22 cellular contexts compared by ENCODE assay signal in genomic region chr22:40388231-40388630, GRCh38. TPM values are rescaled to one million over a fixed set of nuclear protein-coding genes. Genes with fewer than 3 reads are reported as not detected.
DNase-seq lines count a peak whose midpoint lies in the region; ATAC-seq, FAIRE-seq and TF ChIP-seq lines count a peak whose summit lies in the region.
"Had no signal": no experiment of that assay in that cellular context is flagged by ENCODE, and none has a peak within 500 bp of the region (broad histone marks: within the 10 kb centered on the region; RNA-seq: fewer than 3 reads in every experiment).

No MANE protein-coding gene starts in this region.

- H3K27me3 ChIP-seq in K562 (ENCODE audit: control insufficient read depth in 2 of 2, insufficient read depth in 2 of 2, low read length in 2 of 2): no peaks in the 10 kb centered on the region
- no peaks in the 10 kb centered on the region for H3K27me3 ChIP-seq in MM.1S (replicated peaks; ENCODE audit: insufficient read depth, low read length)
- H3K27me3 ChIP-seq: right atrium auricular region had no signal

- peaks cover 11% of the 10 kb centered on the region; the same call in 1 of the 2 replicates for H3F3A ChIP-seq in MM.1S (ENCODE audit: insufficient read depth, low read length)

- no peaks in the 10 kb centered on the region for H3K27me3 Mint-ChIP-seq in activated naive CD8-positive, alpha-beta T cell
- H3K27me3 Mint-ChIP-seq in activated naive CD8-positive, alpha-beta T cell treated with anti-CD3 and anti-CD28 coated beads for 36 hours: no peaks in the 10 kb centered on the region
- H3K27me3 Mint-ChIP-seq in naive thymus-derived CD8-positive, alpha-beta T cell: no peaks in the 10 kb centered on the region
- H3K27me3 Mint-ChIP-seq: CD4-positive, CD25-positive, alpha-beta regulatory T cell had no signal

- peak; percentile 42; the same call in 1 of the 2 replicates for TF ChIP-seq EP300 in K562 (IDR thresholded peaks at IDR 0.05; ENCODE audit: low read length)

- POLR2A ChIA-PET in K562 (lab: Yijun Ruan, JAX): interaction anchor here (0.9 to 1.7 kb wide), 7 partner anchors 9 to 344 kb away, joined by 3 to 6 read pairs (median 3); no protein-coding TSS in a partner anchor
- POLR2A ChIA-PET in naive thymus-derived CD8-positive, alpha-beta T cell (lab: Charles Lee): interaction anchor here (0.8 to 0.9 kb wide), 2 partner anchors 11 to 13 kb away, joined by 3 read pairs; no protein-coding TSS in a partner anchor

- ATAC-seq in K562 (peak; percentile 78), HG03354 (IDR thresholded peaks at IDR 0.05; ENCODE audit: poor library complexity, severe bottlenecking, unreplicated experiment) (no peak)
- no peak for ATAC-seq in naive thymus-derived CD8-positive, alpha-beta T cell

- WGBS in K562 (ENCODE audit: insufficient coverage, low coverage, missing lambda C conversion rate): 7% methylated on average over 4 of the region's 4 CpGs

- H3K4me3 ChIP-seq in K562: no peak overlapping the region
- H3K4me3 ChIP-seq in MM.1S (ENCODE audit: low read length): no peak overlapping the region
- H3K4me3 ChIP-seq: PC-9, right atrium auricular region had no signal

- intact Hi-C loops in K562 (cut with micrococcal nuclease): no loop called here

- no peak for TF ChIP-seq CTCF in K562 (IDR thresholded peaks at IDR 0.05 in 2 of 3, conservative IDR thresholded peaks at IDR 0.05 in 1 of 3; ENCODE audit: insufficient read depth in 2 of 3, low read depth in 1 of 3, low read length in 3 of 3)
- TF ChIP-seq CTCF in MM.1S (IDR thresholded peaks at IDR 0.05; ENCODE audit: low read length): no peak

- CTCF ChIA-PET in K562 (lab: Yijun Ruan, JAX; ENCODE audit: low intra/inter-chr PET ratio): no interaction called here

- BruUV-seq in K562 (replicated peaks; lab: Mats Ljungman, UMichigan): no TSS peak

- H3K79me2 ChIP-seq in K562 (ENCODE audit: control insufficient read depth, insufficient read depth, low read length): peaks cover 17% of the 10 kb centered on the region
- peaks cover 29% of the 10 kb centered on the region for H3K79me2 ChIP-seq in MM.1S (ENCODE audit: low read length)

- in situ Hi-C loops in K562 (cut with MboI): no loop called here

- H3K4me1 ChIP-seq in K562 (replicated peaks in 1 of 2; ENCODE audit: control insufficient read depth in 2 of 2, insufficient read depth in 2 of 2, low read length in 2 of 2) (peaks cover 20 to 21% of the 10 kb centered on the region in 2 experiments; a peak in 4 of 5 replicates), MM.1S (ENCODE audit: low read length) (peaks cover 5% of the 10 kb centered on the region; the same call in 1 of the 2 replicates)

- H3K4me2 ChIP-seq in K562 (ENCODE audit: insufficient read depth, low read length) (peak overlapping the region; percentile 58; the same call in 1 of the 2 replicates), MM.1S (ENCODE audit: low read depth, low read length) (no peak overlapping the region)
- H3K4me2 ChIP-seq: KMS-11, PC-9 had no signal

- no peaks in the 10 kb centered on the region for H3K9me1 ChIP-seq in K562 (ENCODE audit: control insufficient read depth, insufficient read depth, low read length)

- TF ChIP-seq POLR2A in K562 (conservative IDR thresholded peaks at IDR 0.05): no peak

- peak; percentile 67 for FAIRE-seq in K562 (lab: Jason Lieb, UNC)
- peak; percentile 58 for FAIRE-seq in urothelium cell line (lab: Jason Lieb, UNC)

- no peak overlapping the region for H3K4me3 Mint-ChIP-seq in activated naive CD8-positive, alpha-beta T cell
- H3K4me3 Mint-ChIP-seq in activated naive CD8-positive, alpha-beta T cell treated with anti-CD3 and anti-CD28 coated beads for 36 hours: no peak overlapping the region
- peak overlapping the region in 2 of 10 donors; percentile 40 to 48 for H3K4me3 Mint-ChIP-seq in naive thymus-derived CD8-positive, alpha-beta T cell

- peak overlapping the region; percentile 62 for H3K27ac ChIP-seq in K562 (ENCODE audit: extremely low read depth, low read depth, low read length)
- H3K27ac ChIP-seq in MM.1S (ENCODE audit: low read length): no peak overlapping the region
- H3K27ac ChIP-seq: KMS-11, right atrium auricular region had no signal

- peak overlapping the region; percentile 36 for H3K27ac Mint-ChIP-seq in activated naive CD8-positive, alpha-beta T cell
- H3K27ac Mint-ChIP-seq in activated naive CD8-positive, alpha-beta T cell treated with anti-CD3 and anti-CD28 coated beads for 36 hours: no peak overlapping the region
- H3K27ac Mint-ChIP-seq in naive thymus-derived CD8-positive, alpha-beta T cell: peak overlapping the region in 9 of 10 donors; percentile 10 to 68 (median 52)

- no peaks in the 10 kb centered on the region for H3K9me3 Mint-ChIP-seq in activated naive CD8-positive, alpha-beta T cell (ENCODE audit: low read depth)
- H3K9me3 Mint-ChIP-seq in activated naive CD8-positive, alpha-beta T cell treated with anti-CD3 and anti-CD28 coated beads for 36 hours: no peaks in the 10 kb centered on the region
- H3K9me3 Mint-ChIP-seq in naive thymus-derived CD8-positive, alpha-beta T cell: no peaks in the 10 kb centered on the region
- H3K9me3 Mint-ChIP-seq: CD4-positive, CD25-positive, alpha-beta regulatory T cell had no signal

- no peak for DNase-seq in activated naive CD8-positive, alpha-beta T cell treated with anti-CD3 and anti-CD28 coated beads for 36 hours
- DNase-seq in K562 (ENCODE audit: extremely low read depth in 1 of 4, low spot score in 3 of 4) (peak in 3 of 4 experiments; percentile 32 to 66 (median 43)), urothelium cell line (ENCODE audit: low spot score) (no peak), NK-92 (lab: John Stamatoyannopoulos, UW; ENCODE audit: unreplicated experiment) (no peak), MM.1S (no peak)
- no peak for DNase-seq in naive thymus-derived CD8-positive, alpha-beta T cell
- DNase-seq: activated CD4-positive, alpha-beta T cell treated with anti-CD3 and anti-CD28 coated beads, Interleukin-2, amount 50 U/mL, for 1 hour; activated naive CD4-positive, alpha-beta T cell treated with Interleukin-2 at 50 U/mL for 16 hours; CD4-positive, CD25-positive, alpha-beta regulatory T cell; effector memory CD4-positive, alpha-beta T cell; GF-D8; glutamatergic neuron; NCI-H1048; NCI-H2029 treated with DMSO at 0.1 percent for 48 hours; nucleus accumbens; SIG-M5; T-helper 1 cell had no signal

- H3K9me3 ChIP-seq in K562 (replicated peaks; ENCODE audit: control insufficient read depth, insufficient read depth, low read depth, low read length) (no peaks in the 10 kb centered on the region), MM.1S (replicated peaks; ENCODE audit: insufficient read depth, low read length) (no peaks in the 10 kb centered on the region)
- H3K9me3 ChIP-seq: right atrium auricular region had no signal

- H3K36me3 Mint-ChIP-seq in activated naive CD8-positive, alpha-beta T cell: peaks cover 2% of the 10 kb centered on the region
- peaks cover 19% of the 10 kb centered on the region for H3K36me3 Mint-ChIP-seq in activated naive CD8-positive, alpha-beta T cell treated with anti-CD3 and anti-CD28 coated beads for 36 hours
- H3K36me3 Mint-ChIP-seq in naive thymus-derived CD8-positive, alpha-beta T cell: peaks cover 0 to 6% (median 0%) of the 10 kb centered on the region in 3 donors

- H2AFZ ChIP-seq in K562 (ENCODE audit: low read depth, low read length) (no peak overlapping the region), MM.1S (ENCODE audit: low read length) (no peak overlapping the region)
- H2AFZ ChIP-seq: PC-9 had no signal

- H3K4me1 Mint-ChIP-seq in activated naive CD8-positive, alpha-beta T cell (ENCODE audit: low read depth): peaks cover 77% of the 10 kb centered on the region
- peaks cover 55% of the 10 kb centered on the region for H3K4me1 Mint-ChIP-seq in activated naive CD8-positive, alpha-beta T cell treated with anti-CD3 and anti-CD28 coated beads for 36 hours
- H3K4me1 Mint-ChIP-seq in naive thymus-derived CD8-positive, alpha-beta T cell: peaks cover 45 to 76% (median 72%) of the 10 kb centered on the region in 4 donors

- H3K36me3 ChIP-seq in K562 (ENCODE audit: control insufficient read depth, insufficient read depth, low read length) (peaks cover 3% of the 10 kb centered on the region; the same call in 1 of the 3 replicates), MM.1S (replicated peaks; ENCODE audit: insufficient read depth, low read length) (no peaks in the 10 kb centered on the region)
- H3K36me3 ChIP-seq: right atrium auricular region had no signal

- H4K20me1 ChIP-seq in K562 (replicated peaks; ENCODE audit: control insufficient read depth, insufficient read depth, low read length): no peaks in the 10 kb centered on the region
- no peaks in the 10 kb centered on the region for H4K20me1 ChIP-seq in MM.1S (ENCODE audit: insufficient read depth, low read length)

- no peak for TF ChIP-seq RAD21 in K562 (CRISPR knock-in tag; conservative IDR thresholded peaks at IDR 0.05 in 1 of 2, IDR thresholded peaks at IDR 0.05 in 1 of 2)

- no peaks in the 10 kb centered on the region for H3K9me2 ChIP-seq in MM.1S (replicated peaks; ENCODE audit: insufficient read depth, low read length)

- H3K9ac ChIP-seq in K562 (ENCODE audit: insufficient read depth in 1 of 2, low read depth in 2 of 2, low read length in 2 of 2) (peak overlapping the region in 1 of 2 experiments; percentile 36; a peak in 1 of 4 replicates), MM.1S (ENCODE audit: low read length) (no peak overlapping the region)
- H3K9ac ChIP-seq: KMS-11 had no signal

RNA-seq across cellular contexts. Expression of gene SGSM3, which starts 17.8 kb away (rescaled TPM):
- total RNA-seq in activated naive CD8-positive, alpha-beta T cell treated with anti-CD3 and anti-CD28 coated beads for 36 hours: 10 to 100 TPM; 37.6 to 41.4 TPM
- 101 and 295 TPM in 2 replicates for total RNA-seq in K562 (2011; cell fraction: chromatin; rRNA removed; ENCODE audit: low replicate concordance)
- 237 and 267 TPM in 2 replicates for total RNA-seq in K562 (2011; cell fraction: nucleolus; rRNA removed)
- total RNA-seq in K562 (2011; cell fraction: nucleoplasm; rRNA removed): 125 and 151 TPM in 2 replicates
- total RNA-seq in K562 (2014; rRNA removed) (32.9 and 52.2 TPM in 2 replicates), K562 (2014; rRNA removed; fragmentation: Illumina TruSeq; extraction: Trizol) (6.8 and 10.0 TPM in 2 replicates), K562 (2015; rRNA removed; fragmentation: Illumina TruSeq; extraction: Trizol) (20.5 and 24.1 TPM in 2 replicates), K562 (2021) (48.1 and 50.7 TPM in 2 replicates)
- polyA plus RNA-seq in K562 (2011; rRNA removed) (35.3 and 61.3 TPM in 2 replicates), K562 (2014; fragmentation: Illumina TruSeq; extraction: Trizol) (18.0 and 34.2 TPM in 2 replicates), K562 (2014; fragmentation: Nextera tagmentation; extraction: Ambion mirVana) (1 to 10 TPM; 1.5 to 2.1 TPM), K562 (2014; rRNA removed) (55.4 and 56.2 TPM in 2 replicates)
- 39.4 and 58.7 TPM in 2 replicates for polyA plus RNA-seq in K562 (2011; cell fraction: cytosol; rRNA removed)
- 468 and 514 TPM in 2 replicates for polyA plus RNA-seq in K562 (2011; cell fraction: nucleus; rRNA removed)
- polyA plus RNA-seq in K562 (2012): 33.7 and 58.5 TPM in 2 replicates
- polyA minus RNA-seq in K562 (2011; rRNA and poly(A)+ RNA removed): 10.6 and 13.6 TPM in 2 replicates
- 14.8 and 19.9 TPM in 2 replicates for polyA minus RNA-seq in K562 (2011; cell fraction: cytosol; rRNA and poly(A)+ RNA removed)
- polyA minus RNA-seq in K562 (2011; cell fraction: nucleus; rRNA and poly(A)+ RNA removed): 48.9 and 74.2 TPM in 2 replicates
- 100 to 1,000 TPM; 117 to 118 TPM for total RNA-seq in naive thymus-derived CD8-positive, alpha-beta T cell
- 10 to 100 TPM; 53.3 to 63.3 (median 62.0) TPM for polyA plus RNA-seq in naive thymus-derived CD8-positive, alpha-beta T cell

RNA-seq across cellular contexts. Expression of gene ADSL, which starts 41.9 kb away (rescaled TPM):
- total RNA-seq in activated naive CD8-positive, alpha-beta T cell treated with anti-CD3 and anti-CD28 coated beads for 36 hours: 100 to 1,000 TPM; 174 to 178 TPM
- 102 and 121 TPM in 2 replicates for total RNA-seq in K562 (2011; cell fraction: chromatin; rRNA removed; ENCODE audit: low replicate concordance)
- 77.6 and 87.6 TPM in 2 replicates for total RNA-seq in K562 (2011; cell fraction: nucleolus; rRNA removed)
- total RNA-seq in K562 (2011; cell fraction: nucleoplasm; rRNA removed): 95.9 and 126 TPM in 2 replicates
- total RNA-seq in K562 (2014; rRNA removed) (141 and 164 TPM in 2 replicates), K562 (2014; rRNA removed; fragmentation: Illumina TruSeq; extraction: Trizol) (146 and 148 TPM in 2 replicates), K562 (2015; rRNA removed; fragmentation: Illumina TruSeq; extraction: Trizol) (112 TPM in 2 replicates), K562 (2021) (124 and 132 TPM in 2 replicates)
- polyA plus RNA-seq in K562 (2011; rRNA removed) (149 and 192 TPM in 2 replicates), K562 (2014; fragmentation: Illumina TruSeq; extraction: Trizol) (136 and 137 TPM in 2 replicates), K562 (2014; fragmentation: Nextera tagmentation; extraction: Ambion mirVana) (100 to 1,000 TPM; 278 to 322 TPM), K562 (2014; rRNA removed) (132 and 155 TPM in 2 replicates)
- polyA plus RNA-seq in K562 (2011; cell fraction: cytosol; rRNA removed): 157 and 182 TPM in 2 replicates
- polyA plus RNA-seq in K562 (2011; cell fraction: nucleus; rRNA removed): 102 and 109 TPM in 2 replicates
- 114 and 139 TPM in 2 replicates for polyA plus RNA-seq in K562 (2012)
- polyA minus RNA-seq in K562 (2011; rRNA and poly(A)+ RNA removed): 209 and 296 TPM in 2 replicates
- 53.1 and 73.1 TPM in 2 replicates for polyA minus RNA-seq in K562 (2011; cell fraction: cytosol; rRNA and poly(A)+ RNA removed)
- 32.4 and 51.3 TPM in 2 replicates for polyA minus RNA-seq in K562 (2011; cell fraction: nucleus; rRNA and poly(A)+ RNA removed)
- total RNA-seq in naive thymus-derived CD8-positive, alpha-beta T cell: 10 to 100 TPM; 63.2 to 65.6 TPM
- polyA plus RNA-seq in naive thymus-derived CD8-positive, alpha-beta T cell: 100 to 1,000 TPM in 1 of 3 donors, 10 to 100 TPM in 2; 97.0 to 130 (median 100.0) TPM

Comparison
In these comparisons a context has a peak if more than half of its experiments do, and no peak if none do; other contexts are left out.
1. DNase-seq: peak in K562 (3 of 4); none in activated naive CD8-positive, alpha-beta T cell treated with anti-CD3 and anti-CD28 coated beads for 36 hours (single experiment), naive thymus-derived CD8-positive, alpha-beta T cell (0 of 10), urothelium cell line (single experiment), NK-92 (single experiment) and MM.1S (single experiment).